Comparison of ENCODE assay signal across 10 cellular contexts in genomic region chr19:37979547-37980082, GRCh38.
DNase-seq lines count a peak whose midpoint lies in the region; ATAC-seq and TF ChIP-seq lines count a peak whose summit lies in the region.
"Had no signal": no experiment of that assay in that cellular context is flagged by ENCODE, and none has a peak within 500 bp of the region (broad histone marks: within the 10 kb centered on the region; RNA-seq: fewer than 3 reads in every experiment).

No MANE protein-coding gene starts in this region.

- peak overlapping the region; percentile 25 for H3K56ac ChIP-seq in mesendoderm (ENCODE audit: low read length)

- H3K4me1 Mint-ChIP-seq in activated CD4-positive, alpha-beta memory T cell treated with anti-CD3 and anti-CD28 coated beads, Interleukin-2, amount 10 ng/mL, durations not matched to agents 7 days and 5 days: no peaks in the 10 kb centered on the region

- no peak overlapping the region for H3K4ac ChIP-seq in mesendoderm (ENCODE audit: low read depth, low read length)

- peak overlapping the region; percentile 45 for H3K23ac ChIP-seq in mesendoderm (ENCODE audit: low read length)

- H3F3A ChIP-seq in OCI-LY1 (ENCODE audit: insufficient read depth, low read length): peaks cover 14% of the 10 kb centered on the region

- H2AFZ ChIP-seq in OCI-LY1 (ENCODE audit: low read length): no peak overlapping the region

- no peak overlapping the region for H2AK5ac ChIP-seq in mesendoderm (ENCODE audit: low read length)

- H3K4me1 ChIP-seq in OCI-LY1 (ENCODE audit: insufficient read depth, low read length, severe bottlenecking): peaks cover 98% of the 10 kb centered on the region
- no peaks in the 10 kb centered on the region for H3K4me1 ChIP-seq in mesendoderm (ENCODE audit: control insufficient read depth, low read depth, low read length)
- peaks cover 8% of the 10 kb centered on the region for H3K4me1 ChIP-seq in left ventricle myocardium inferior

- CTCF ChIA-PET in activated CD4-positive, alpha-beta memory T cell treated with anti-CD3 and anti-CD28 coated beads, Interleukin-2, amount 10 ng/mL, durations not matched to agents 7 days and 5 days (lab: Charles Lee): no interaction called here

- H3K9ac ChIP-seq in OCI-LY1 (ENCODE audit: low read length) (peak overlapping the region; percentile 53), mesendoderm (ENCODE audit: low read length) (no peak overlapping the region)

- POLR2A ChIA-PET in activated CD4-positive, alpha-beta memory T cell treated with anti-CD3 and anti-CD28 coated beads, Interleukin-2, amount 10 ng/mL, durations not matched to agents 7 days and 5 days (lab: Charles Lee): no interaction called here

- no peak overlapping the region for H4K5ac ChIP-seq in mesendoderm (ENCODE audit: low read length)

- no peaks in the 10 kb centered on the region for H3K36me3 ChIP-seq in OCI-LY1 (ENCODE audit: insufficient read depth, low read length)
- no peaks in the 10 kb centered on the region for H3K36me3 ChIP-seq in mesendoderm (ENCODE audit: control insufficient read depth, insufficient read depth, low read length)
- no peaks in the 10 kb centered on the region for H3K36me3 ChIP-seq in left ventricle myocardium inferior

- no peak overlapping the region for H3K4me3 Mint-ChIP-seq in activated CD4-positive, alpha-beta memory T cell treated with anti-CD3 and anti-CD28 coated beads, Interleukin-2, amount 10 ng/mL, durations not matched to agents 7 days and 5 days

- no peak overlapping the region for H2BK15ac ChIP-seq in mesendoderm (replicated peaks; ENCODE audit: low read depth)

- H3K9me3 ChIP-seq in OCI-LY1 (ENCODE audit: low read length): no peaks in the 10 kb centered on the region
- no peaks in the 10 kb centered on the region for H3K9me3 ChIP-seq in left ventricle myocardium inferior (replicated peaks)

- no peaks in the 10 kb centered on the region for H4K20me1 ChIP-seq in OCI-LY1 (ENCODE audit: insufficient read depth, low read length)

- no peaks in the 10 kb centered on the region for H3K36me3 Mint-ChIP-seq in activated CD4-positive, alpha-beta memory T cell treated with anti-CD3 and anti-CD28 coated beads, Interleukin-2, amount 10 ng/mL, durations not matched to agents 7 days and 5 days (ENCODE audit: low read depth)

- peak overlapping the region; percentile 40 for H3K4me2 ChIP-seq in OCI-LY1 (ENCODE audit: low read length)
- no peak overlapping the region for H3K4me2 ChIP-seq in mesendoderm (ENCODE audit: low read length)

- peak overlapping the region; percentile 28 for H3K4me3 ChIP-seq in GM12865 (ENCODE audit: low read depth, low read length)
- peak overlapping the region; percentile 6 for H3K4me3 ChIP-seq in OCI-LY1 (ENCODE audit: low read depth, low read length, poor library complexity, severe bottlenecking)
- no peak overlapping the region for H3K4me3 ChIP-seq in mesendoderm (ENCODE audit: low read length)
- H3K4me3 ChIP-seq in left ventricle myocardium inferior: no peak overlapping the region

- no peak overlapping the region for H4K8ac ChIP-seq in mesendoderm (ENCODE audit: low read depth, low read length)

- H3K18ac ChIP-seq in mesendoderm (ENCODE audit: low read length): no peak overlapping the region

- H2BK5ac ChIP-seq in mesendoderm (ENCODE audit: low read length): no peak overlapping the region

- no peak overlapping the region for H2BK120ac ChIP-seq in mesendoderm (ENCODE audit: low read depth, low read length)

- no peak overlapping the region for H3K27ac Mint-ChIP-seq in activated CD4-positive, alpha-beta memory T cell treated with anti-CD3 and anti-CD28 coated beads, Interleukin-2, amount 10 ng/mL, durations not matched to agents 7 days and 5 days

- no CpG with 5 or more reads among the region's 13 CpGs for WGBS in mesendoderm (ENCODE audit: extremely low coverage, insufficient coverage, low lambda C conversion rate)

- no peaks in the 10 kb centered on the region for H3K9me2 ChIP-seq in OCI-LY1 (ENCODE audit: low read depth, low read length)

- intact Hi-C loops in left ventricle myocardium inferior (cut with micrococcal nuclease): no loop called here

- H3K79me2 ChIP-seq in OCI-LY1 (ENCODE audit: insufficient read depth, low read length) (0 out of 2 replicates have a peak, but pooled peaks cover 7% of the 10 kb centered on the region), mesendoderm (ENCODE audit: control insufficient read depth, insufficient read depth, low read length) (no peaks in the 10 kb centered on the region)

- no peaks in the 10 kb centered on the region for H3K27me3 ChIP-seq in OCI-LY1 (ENCODE audit: insufficient read depth, low read length)
- H3K27me3 ChIP-seq in mesendoderm (ENCODE audit: insufficient read depth, low read length, poor library complexity): no peaks in the 10 kb centered on the region
- no peaks in the 10 kb centered on the region for H3K27me3 ChIP-seq in left ventricle myocardium inferior (ENCODE audit: low read depth)

- H3K27ac ChIP-seq in OCI-LY1 (ENCODE audit: low read depth, low read length, poor library complexity, severe bottlenecking) (peak overlapping the region; percentile 97), mesendoderm (ENCODE audit: low read depth, low read length) (no peak overlapping the region), left ventricle myocardium inferior (replicated peaks) (no peak overlapping the region)

- DNase-seq in GM12865 (ENCODE audit: low read depth) (peak; percentile 88), mesendoderm (no peak), AG08396 (ENCODE audit: low spot score) (no peak), left ventricle myocardium inferior (no peak)
- no peak for DNase-seq in activated CD4-positive, alpha-beta memory T cell treated with anti-CD3 and anti-CD28 coated beads, Interleukin-2, amount 10 ng/mL, durations not matched to agents 7 days and 5 days
- DNase-seq: cortex of kidney, Right ventricle myocardium superior had no signal

- H3K27me3 Mint-ChIP-seq in activated CD4-positive, alpha-beta memory T cell treated with anti-CD3 and anti-CD28 coated beads, Interleukin-2, amount 10 ng/mL, durations not matched to agents 7 days and 5 days: no peaks in the 10 kb centered on the region

- no peaks in the 10 kb centered on the region for H3K9me3 Mint-ChIP-seq in activated CD4-positive, alpha-beta memory T cell treated with anti-CD3 and anti-CD28 coated beads, Interleukin-2, amount 10 ng/mL, durations not matched to agents 7 days and 5 days

- peak; percentile 43 for ATAC-seq in HG02678 (IDR thresholded peaks at IDR 0.05; ENCODE audit: unreplicated experiment)
- no peak for ATAC-seq in HG02610 (IDR thresholded peaks at IDR 0.05; ENCODE audit: unreplicated experiment)

- H3K79me1 ChIP-seq in mesendoderm (ENCODE audit: low read length): peaks cover 7% of the 10 kb centered on the region

- TF ChIP-seq CTCF in GM12865 (IDR thresholded peaks at IDR 0.05; ENCODE audit: insufficient read depth, low read depth, low read length, missing control alignments) (no peak), OCI-LY1 (IDR thresholded peaks at IDR 0.05; ENCODE audit: low read length) (no peak), left ventricle myocardium inferior (IDR thresholded peaks at IDR 0.05; ENCODE audit: borderline replicate concordance) (no peak)

Comparison
In these comparisons a context has a peak if more than half of its experiments do, and no peak if none do; other contexts are left out.
1. H3K4me3 ChIP-seq: peak in GM12865 (single experiment) and OCI-LY1 (single experiment); none in mesendoderm (single experiment) and left ventricle myocardium inferior (single experiment).